Comparison of ENCODE assay signal across 20 cellular contexts in genomic region chr2:235678712-235679111, GRCh38.
"Had no signal": no experiment of that assay in that cellular context is flagged by ENCODE, and none has a peak within 500 bp of the region (broad histone marks: within the 10 kb centered on the region; RNA-seq: fewer than 3 reads in every experiment).

No MANE protein-coding gene starts in this region.

- ATAC-seq: activated CD8-positive, alpha-beta memory T cell treated with anti-CD3 and anti-CD28 coated beads, Interleukin-2, amount 10 ng/mL, durations not matched to agents 7 days and 5 days; activated CD8-positive, alpha-beta T cell treated with anti-CD3 and anti-CD28 coated beads for 36 hours; naive thymus-derived CD8-positive, alpha-beta T cell; stimulated activated naive CD8-positive, alpha-beta T cell treated with anti-CD3 and anti-CD28 coated beads, Interleukin-15, Interleukin-2, amounts not matched to agents 100 U/mL and 50 U/mL, for 24 hours had no signal

- H3K9me3 ChIP-seq: prostate gland, right atrium auricular region, thyroid gland had no signal

- H3K27me3 ChIP-seq: right atrium auricular region, thyroid gland had no signal

- H3K4me1 Mint-ChIP-seq: activated CD4-positive, alpha-beta T cell treated with anti-CD3 and anti-CD28 coated beads, Interleukin-2, amount 10 ng/mL, durations not matched to agents 7 days and 5 days; activated CD8-positive, alpha-beta memory T cell treated with anti-CD3 and anti-CD28 coated beads, Interleukin-2, amount 10 ng/mL, durations not matched to agents 7 days and 5 days; activated naive CD4-positive, alpha-beta T cell treated with anti-CD3 and anti-CD28 coated beads, Interleukin-2, amount 50 U/mL, for 24 hours; naive thymus-derived CD8-positive, alpha-beta T cell had no signal

- H3K27ac ChIP-seq: prostate gland, right atrium auricular region, thyroid gland had no signal

- H3K9me3 Mint-ChIP-seq: activated CD4-positive, alpha-beta T cell treated with anti-CD3 and anti-CD28 coated beads, Interleukin-2, amount 10 ng/mL, durations not matched to agents 7 days and 5 days; activated CD8-positive, alpha-beta T cell treated with anti-CD3 and anti-CD28 coated beads for 36 hours; activated naive CD4-positive, alpha-beta T cell treated with anti-CD3 and anti-CD28 coated beads, Interleukin-2, amount 50 U/mL, for 24 hours; activated T-helper 1 cell treated with anti-CD3 and anti-CD28 coated beads, Interleukin-12 subunit alpha, Interleukin-12 subunit beta, Interleukin-2, Interleukin-4 antibody, amounts not matched to agents 30 ng/mL and 10 ng/mL and 1 ng/mL, durations not matched to agents 14 hours and 24 hours and 36 hours; dendritic cell treated with granulocyte-macrophage colony-stimulating factor and Interleukin-4, amounts not matched to agents 40 ng/mL and 50 ng/mL, for 4 days; naive thymus-derived CD8-positive, alpha-beta T cell had no signal

- H3K4me1 ChIP-seq: prostate gland, thyroid gland had no signal

- H3K36me3 ChIP-seq: prostate gland, right atrium auricular region, thyroid gland had no signal

- H3K27me3 Mint-ChIP-seq: brain had no signal

- H3K4me3 Mint-ChIP-seq: activated CD4-positive, alpha-beta T cell treated with anti-CD3 and anti-CD28 coated beads, Interleukin-2, amount 10 ng/mL, durations not matched to agents 7 days and 5 days; activated CD8-positive, alpha-beta memory T cell treated with anti-CD3 and anti-CD28 coated beads, Interleukin-2, amount 10 ng/mL, durations not matched to agents 7 days and 5 days; activated CD8-positive, alpha-beta T cell treated with anti-CD3 and anti-CD28 coated beads for 36 hours; activated naive CD4-positive, alpha-beta T cell treated with anti-CD3 and anti-CD28 coated beads, Interleukin-2, amount 50 U/mL, for 24 hours; activated T-helper 1 cell treated with anti-CD3 and anti-CD28 coated beads, Interleukin-12 subunit alpha, Interleukin-12 subunit beta, Interleukin-2, Interleukin-4 antibody, amounts not matched to agents 30 ng/mL and 10 ng/mL and 1 ng/mL, durations not matched to agents 14 hours and 24 hours and 36 hours; dendritic cell treated with granulocyte-macrophage colony-stimulating factor and Interleukin-4, amounts not matched to agents 40 ng/mL and 50 ng/mL, for 4 days; naive thymus-derived CD8-positive, alpha-beta T cell had no signal

- H3K27ac Mint-ChIP-seq: activated CD4-positive, alpha-beta T cell treated with anti-CD3 and anti-CD28 coated beads, Interleukin-2, amount 10 ng/mL, durations not matched to agents 7 days and 5 days; activated CD8-positive, alpha-beta memory T cell treated with anti-CD3 and anti-CD28 coated beads, Interleukin-2, amount 10 ng/mL, durations not matched to agents 7 days and 5 days; activated CD8-positive, alpha-beta T cell treated with anti-CD3 and anti-CD28 coated beads for 36 hours; activated naive CD4-positive, alpha-beta T cell treated with anti-CD3 and anti-CD28 coated beads, Interleukin-2, amount 50 U/mL, for 24 hours; activated T-helper 1 cell treated with anti-CD3 and anti-CD28 coated beads, Interleukin-12 subunit alpha, Interleukin-12 subunit beta, Interleukin-2, Interleukin-4 antibody, amounts not matched to agents 30 ng/mL and 10 ng/mL and 1 ng/mL, durations not matched to agents 14 hours and 24 hours and 36 hours; dendritic cell treated with granulocyte-macrophage colony-stimulating factor and Interleukin-4, amounts not matched to agents 40 ng/mL and 50 ng/mL, for 4 days; naive thymus-derived CD8-positive, alpha-beta T cell had no signal

- H3K36me3 Mint-ChIP-seq: activated CD8-positive, alpha-beta memory T cell treated with anti-CD3 and anti-CD28 coated beads, Interleukin-2, amount 10 ng/mL, durations not matched to agents 7 days and 5 days; activated naive CD4-positive, alpha-beta T cell treated with anti-CD3 and anti-CD28 coated beads, Interleukin-2, amount 50 U/mL, for 24 hours; naive thymus-derived CD8-positive, alpha-beta T cell had no signal

- DNase-seq: activated CD4-positive, alpha-beta T cell treated with anti-CD3 and anti-CD28 coated beads, Interleukin-2, amount 10 ng/mL, durations not matched to agents 7 days and 5 days; activated CD4-positive, CD25-positive, alpha-beta regulatory T cell treated with anti-CD3 and anti-CD28 coated beads, Interleukin-2, amount 50 U/mL, for 72 hours; activated CD8-positive, alpha-beta memory T cell treated with anti-CD3 and anti-CD28 coated beads, Interleukin-2, amount 10 ng/mL, durations not matched to agents 7 days and 5 days; activated CD8-positive, alpha-beta T cell treated with anti-CD3 and anti-CD28 coated beads for 36 hours; activated gamma-delta T cell treated with Interleukin-2 at 50 U/mL for 16 hours; activated T-cell treated with anti-CD3 and anti-CD28 coated beads for 4 hours; aorta; effector CD4-positive, alpha-beta T cell; foreskin fibroblast; naive thymus-derived CD8-positive, alpha-beta T cell; stimulated activated CD4-positive, alpha-beta T cell treated with anti-CD3 and anti-CD28 coated beads, Interleukin-4, amount 100 ng/mL, for 24 hours; stimulated activated naive CD8-positive, alpha-beta T cell treated with anti-CD3 and anti-CD28 coated beads, Interleukin-15, Interleukin-2, amounts not matched to agents 100 U/mL and 50 U/mL, for 24 hours; thyroid gland had no signal

- H3K4me3 ChIP-seq: lung, prostate gland, right atrium auricular region, thyroid gland had no signal
